In genomic region chr15:50256188-50257041, GRCh38 we compare ENCODE assay signal across 11 cellular contexts. TPM values are rescaled to one million over a fixed set of nuclear protein-coding genes. Genes with fewer than 3 reads are reported as not detected.
DNase-seq lines count a peak whose midpoint lies in the region; ATAC-seq and TF ChIP-seq lines count a peak whose summit lies in the region.
"Had no signal": no experiment of that assay in that cellular context is flagged by ENCODE, and none has a peak within 500 bp of the region (broad histone marks: within the 10 kb centered on the region; RNA-seq: fewer than 3 reads in every experiment).

No MANE protein-coding gene starts in this region.

- H3K36me3 ChIP-seq in adipocyte (ENCODE audit: control insufficient read depth, insufficient read depth, low read length, severe bottlenecking), result no peaks in the 10 kb centered on the region
- no peaks in the 10 kb centered on the region for H3K36me3 ChIP-seq in left lung
- H3K36me3 ChIP-seq: gastrocnemius medialis had no signal

- TF ChIP-seq CTCF in left lung (IDR thresholded peaks at IDR 0.05), result no peak

- peaks cover 7% of the 10 kb centered on the region for H3K4me1 ChIP-seq in adipocyte (ENCODE audit: control insufficient read depth, insufficient read depth, low read length)
- H3K4me1 ChIP-seq in left lung, result peaks cover 0 to 25% of the 10 kb centered on the region in 2 donors
- H3K4me1 ChIP-seq: gastrocnemius medialis, psoas muscle, testis had no signal

- no peak overlapping the region for H3K9ac ChIP-seq in adipocyte (ENCODE audit: low read length)

- no peak overlapping the region for H3K27ac ChIP-seq in left lung
- H3K27ac ChIP-seq: gastrocnemius medialis, psoas muscle, testis had no signal

- ATAC-seq in left lung (peak; percentile 57), left colon (no peak)
- ATAC-seq: gastrocnemius medialis, psoas muscle had no signal

- no peaks in the 10 kb centered on the region for H3K9me3 ChIP-seq in adipocyte (ENCODE audit: control insufficient read depth, low read length)
- no peaks in the 10 kb centered on the region for H3K9me3 ChIP-seq in left lung
- H3K9me3 ChIP-seq: gastrocnemius medialis, psoas muscle, testis had no signal

- intact Hi-C loops in left lung (cut with DNase I) (no loop called here), left colon (cut with DNase I, micrococcal nuclease) (no loop called here)

- H3K27me3 ChIP-seq in adipocyte (replicated peaks; ENCODE audit: control insufficient read depth, insufficient read depth, low read length), result peaks cover 19% of the 10 kb centered on the region
- no peaks in the 10 kb centered on the region for H3K27me3 ChIP-seq in left lung
- H3K27me3 ChIP-seq: gastrocnemius medialis, testis had no signal

- peak; percentile 81 for DNase-seq in Daoy (ENCODE audit: low read depth)
- DNase-seq in LoVo (ENCODE audit: low spot score), result peak; percentile 43
- DNase-seq in adipocyte (ENCODE audit: low read depth), result peak; percentile 58
- DNase-seq in left lung, result no peak
- no peak for DNase-seq in ACHN
- DNase-seq in SHP77 treated with DMSO at 0.1 percent for 48 hours (lab: John Stamatoyannopoulos, UW), result no peak
- DNase-seq in left colon, result no peak
- DNase-seq: gastrocnemius medialis, NCI-H446 treated with DMSO at 0.1 percent for 48 hours, psoas muscle, testis had no signal

- in situ Hi-C loops in ACHN (cut with HindIII; ENCODE audit: low pct_ligation_motif_present, low pct_unique_long_range_greater_than_20kb, low sequenced_read_pairs), result no loop called here

- H3K4me3 ChIP-seq in adipocyte (ENCODE audit: low read length) (no peak overlapping the region), left lung (no peak overlapping the region)
- H3K4me3 ChIP-seq: gastrocnemius medialis, psoas muscle, testis had no signal

RNA-seq across cellular contexts. Expression of gene HDC, which starts 9.1 kb away (rescaled TPM):
- not detected in 2 replicates for total RNA-seq in Daoy (2014; rRNA removed; shearing (Covaris generic))
- 1 to 10 TPM; 3.1 to 4.6 TPM for total RNA-seq in left lung
- 1 to 10 TPM in 1 of 2 donors, under 1 TPM in 1; 0.40 to 2.6 TPM for total RNA-seq in left colon

Comparison
In these comparisons a context has a peak if more than half of its experiments do, and no peak if none do; other contexts are left out.
1. DNase-seq: peak in Daoy (single experiment), LoVo (single experiment) and adipocyte (single experiment); none in left lung (0 of 2), ACHN (single experiment), SHP77 treated with DMSO at 0.1 percent for 48 hours (single experiment) and left colon (0 of 2).